In genomic region chr19:41868120-41868988, GRCh38 we compare ENCODE assay signal across 10 cellular contexts. TPM values are rescaled to one million over a fixed set of nuclear protein-coding genes. Genes with fewer than 3 reads are reported as not detected.
DNase-seq lines count a peak whose midpoint lies in the region; ATAC-seq and TF ChIP-seq lines count a peak whose summit lies in the region.
"Had no signal": no experiment of that assay in that cellular context is flagged by ENCODE, and none has a peak within 500 bp of the region (broad histone marks: within the 10 kb centered on the region; RNA-seq: fewer than 3 reads in every experiment).

No MANE protein-coding gene starts in this region.

- H3K36me3 ChIP-seq in spleen: peaks cover 12 to 97% (median 74%) of the 10 kb centered on the region in 6 donors

- peak overlapping the region; percentile 35 for H3K4me3 Mint-ChIP-seq in activated CD4-positive, alpha-beta T cell treated with anti-CD3 and anti-CD28 coated beads for 36 hours

- no peaks in the 10 kb centered on the region for H3K27me3 Mint-ChIP-seq in activated CD4-positive, alpha-beta T cell treated with anti-CD3 and anti-CD28 coated beads for 36 hours

- intact Hi-C loops in activated CD4-positive, alpha-beta T cell treated with anti-CD3 and anti-CD28 coated beads for 36 hours (cut with DNase I, micrococcal nuclease): no loop called here
- intact Hi-C loops in spleen (cut with DNase I; ENCODE audit: low total_unique reads): no loop called here

- 77 to 87% (median 84%) methylated on average over 10 of the region's 10 CpGs for WGBS in spleen, 5 donors

- no peaks in the 10 kb centered on the region for H3K9me3 Mint-ChIP-seq in activated CD4-positive, alpha-beta T cell treated with anti-CD3 and anti-CD28 coated beads for 36 hours (ENCODE audit: low read depth)

- DNase-seq in activated CD4-positive, alpha-beta T cell treated with anti-CD3 and anti-CD28 coated beads for 36 hours: no peak
- no peak for DNase-seq in activated CD4-positive, alpha-beta T cell treated with anti-CD3 and anti-CD28 coated beads, Interleukin-2, amount 50 U/mL, for 4 hours
- peak; percentile 63 for DNase-seq in NCI-H2107 treated with DMSO at 0.1 percent for 48 hours (lab: John Stamatoyannopoulos, UW; ENCODE audit: unreplicated experiment)
- peak; percentile 33 for DNase-seq in cerebellar cortex (ENCODE audit: low spot score)
- no peak for DNase-seq in spleen
- DNase-seq in amniotic stem cell (lab: John Stamatoyannopoulos, UW): no peak
- no peak for DNase-seq in AML-193 (lab: John Stamatoyannopoulos, UW)
- DNase-seq: MG63 had no signal

- TF ChIP-seq CTCF in spleen (IDR thresholded peaks at IDR 0.05 in 8 of 11, conservative IDR thresholded peaks at IDR 0.05 in 3 of 11): no peak

- peak overlapping the region; percentile 85 for H3K27ac Mint-ChIP-seq in activated CD4-positive, alpha-beta T cell treated with anti-CD3 and anti-CD28 coated beads for 36 hours

- no peak for ATAC-seq in activated CD4-positive, alpha-beta T cell treated with anti-CD3 and anti-CD28 coated beads for 36 hours
- no peak for ATAC-seq in GM19467 (IDR thresholded peaks at IDR 0.05; ENCODE audit: unreplicated experiment)
- ATAC-seq: left lobe of liver had no signal

- peaks cover 73% of the 10 kb centered on the region for H3K36me3 Mint-ChIP-seq in activated CD4-positive, alpha-beta T cell treated with anti-CD3 and anti-CD28 coated beads for 36 hours (ENCODE audit: low read depth)

- H3K9me3 ChIP-seq in spleen: no peaks in the 10 kb centered on the region

- peaks cover 86% of the 10 kb centered on the region for H3K4me1 Mint-ChIP-seq in activated CD4-positive, alpha-beta T cell treated with anti-CD3 and anti-CD28 coated beads for 36 hours

- no peak for TF ChIP-seq POLR2A in spleen (IDR thresholded peaks at IDR 0.05)

- peak overlapping the region in 6 of 8 donors; percentile 13 to 99 (median 90) for H3K27ac ChIP-seq in spleen

- POLR2A ChIA-PET in activated CD4-positive, alpha-beta T cell treated with anti-CD3 and anti-CD28 coated beads for 36 hours (lab: Charles Lee): interaction anchor here (0.9 to 1.4 kb wide), 5 partner anchors 8 to 77 kb away, joined by 3 to 5 read pairs (median 3); partner anchors contain the start of genes CD79A and RPS19

- H3K4me3 ChIP-seq in spleen: no peak overlapping the region
- H3K4me3 ChIP-seq: MG63 had no signal

- H3K4me1 ChIP-seq in spleen: peaks cover 59 to 100% (median 98%) of the 10 kb centered on the region in 6 donors

- CTCF ChIA-PET in activated CD4-positive, alpha-beta T cell treated with anti-CD3 and anti-CD28 coated beads for 36 hours (lab: Charles Lee): interaction anchor here (0.8 to 1.4 kb wide), 4 partner anchors 8 to 84 kb away, joined by 3 to 6 read pairs (median 4); partner anchors contain the start of gene RPS19

- no peaks in the 10 kb centered on the region for H3K27me3 ChIP-seq in spleen (replicated peaks in 1 of 7)

RNA-seq across cellular contexts. Expression of gene RPS19, which starts 8.3 kb away (rescaled TPM):
- total RNA-seq in activated CD4-positive, alpha-beta T cell treated with anti-CD3 and anti-CD28 coated beads for 36 hours: 1,000 to 10,000 TPM; 2,342 to 3,204 TPM
- total RNA-seq in spleen: 1,000 to 10,000 TPM in 4 of 7 donors, 100 to 1,000 TPM in 3; 744 to 2,126 (median 1,870) TPM
- 1,000 to 10,000 TPM; 5,153 to 8,491 (median 7,946) TPM for polyA plus RNA-seq in spleen

RNA-seq across cellular contexts. Expression of gene CD79A, which starts 8.7 kb away (rescaled TPM):
- 1 to 10 TPM; 4.0 to 4.1 TPM for total RNA-seq in activated CD4-positive, alpha-beta T cell treated with anti-CD3 and anti-CD28 coated beads for 36 hours
- total RNA-seq in spleen: 100 to 1,000 TPM; 222 to 361 (median 269) TPM
- 1,000 to 10,000 TPM in 1 of 3 donors, 100 to 1,000 TPM in 2; 748 to 1,033 (median 986) TPM for polyA plus RNA-seq in spleen

RNA-seq across cellular contexts. Expression of gene ARHGEF1, which starts 14.6 kb away (rescaled TPM):
- total RNA-seq in activated CD4-positive, alpha-beta T cell treated with anti-CD3 and anti-CD28 coated beads for 36 hours: 100 to 1,000 TPM; 231 to 276 TPM
- total RNA-seq in spleen: 100 to 1,000 TPM; 238 to 473 (median 382) TPM
- 100 to 1,000 TPM; 314 to 543 (median 478) TPM for polyA plus RNA-seq in spleen

RNA-seq across cellular contexts. Expression of gene DMRTC2, which starts 23.5 kb away (rescaled TPM):
- total RNA-seq in activated CD4-positive, alpha-beta T cell treated with anti-CD3 and anti-CD28 coated beads for 36 hours: not detected
- total RNA-seq in spleen: not detected
- not detected for polyA plus RNA-seq in spleen
- total RNA-seq: left lobe of liver had no signal

RNA-seq across cellular contexts. Expression of gene LYPD4, which starts 23.9 kb away (rescaled TPM):
- total RNA-seq in activated CD4-positive, alpha-beta T cell treated with anti-CD3 and anti-CD28 coated beads for 36 hours: not detected
- total RNA-seq in spleen: not detected
- under 1 TPM in 1 of 3 donors, not detected in 2; 0.04 TPM for polyA plus RNA-seq in spleen
- total RNA-seq: left lobe of liver had no signal

Comparison
In these comparisons a context has a peak if more than half of its experiments do, and no peak if none do; other contexts are left out.
1. DNase-seq: peak in NCI-H2107 treated with DMSO at 0.1 percent for 48 hours (single experiment) and cerebellar cortex (single experiment); none in activated CD4-positive, alpha-beta T cell treated with anti-CD3 and anti-CD28 coated beads for 36 hours (single experiment), activated CD4-positive, alpha-beta T cell treated with anti-CD3 and anti-CD28 coated beads, Interleukin-2, amount 50 U/mL, for 4 hours (0 of 2), spleen (single experiment), amniotic stem cell (single experiment) and AML-193 (0 of 2).
2. RNA of gene CD79A, which starts 8.7 kb away (total RNA-seq): 222 to 361 TPM in spleen; 4.0 to 4.1 TPM in activated CD4-positive, alpha-beta T cell treated with anti-CD3 and anti-CD28 coated beads for 36 hours; every median in the first group is over 10 times any median in the second.